Comparison of ENCODE assay signal across 8 cellular contexts in genomic region chr20:53611449-53611894, GRCh38. TPM values are rescaled to one million over a fixed set of nuclear protein-coding genes. Genes with fewer than 3 reads are reported as not detected.
DNase-seq lines count a peak whose midpoint lies in the region; ATAC-seq, FAIRE-seq and TF ChIP-seq lines count a peak whose summit lies in the region.

No MANE protein-coding gene starts in this region.

- H3K9me3 ChIP-seq in upper lobe of right lung, result no peaks in the 10 kb centered on the region
- H3K9me3 ChIP-seq in kidney (ENCODE audit: control insufficient read depth in 1 of 2, low read length in 2 of 2), result no peaks in the 10 kb centered on the region

- H3K27me3 ChIP-seq in kidney epithelial cell (ENCODE audit: control insufficient read depth, insufficient read depth, low read length), result no peaks in the 10 kb centered on the region
- peaks cover 5% of the 10 kb centered on the region for H3K27me3 ChIP-seq in upper lobe of right lung

- H3K4me3 Mint-ChIP-seq in activated CD8-positive, alpha-beta T cell treated with anti-CD3 and anti-CD28 coated beads for 36 hours, result no peak overlapping the region
- no peak overlapping the region for H3K4me3 Mint-ChIP-seq in activated CD8-positive, alpha-beta T cell treated with anti-CD3 and anti-CD28 coated beads, Interleukin-2, amount 10 ng/mL, durations not matched to agents 7 days and 5 days
- H3K4me3 Mint-ChIP-seq in activated naive CD8-positive, alpha-beta T cell, result no peak overlapping the region

- intact Hi-C loops in activated CD8-positive, alpha-beta T cell treated with anti-CD3 and anti-CD28 coated beads for 36 hours (cut with micrococcal nuclease), result no loop called here
- intact Hi-C loops in upper lobe of right lung (cut with DNase I), result no loop called here
- intact Hi-C loops in kidney (cut with DNase I), result no loop called here

- POLR2A ChIA-PET in activated CD8-positive, alpha-beta T cell treated with anti-CD3 and anti-CD28 coated beads for 36 hours (lab: Charles Lee), result interaction anchor here (0.6 to 3.8 kb wide), 4 partner anchors 11 to 238 kb away, joined by 3 to 21 read pairs (median 10); no protein-coding TSS in a partner anchor
- POLR2A ChIA-PET in activated CD8-positive, alpha-beta T cell treated with anti-CD3 and anti-CD28 coated beads, Interleukin-2, amount 10 ng/mL, durations not matched to agents 7 days and 5 days (lab: Charles Lee), result interaction anchor here (0.5 to 6.1 kb wide), 4 partner anchors 11 to 1180 kb away, joined by 3 to 66 read pairs (median 4); no protein-coding TSS in a partner anchor

- no peak for FAIRE-seq in kidney (lab: Jason Lieb, UNC)

- H3K36me3 ChIP-seq in kidney epithelial cell (ENCODE audit: control insufficient read depth, insufficient read depth, low read length), result no peaks in the 10 kb centered on the region
- H3K36me3 ChIP-seq in upper lobe of right lung, result no peaks in the 10 kb centered on the region
- no peaks in the 10 kb centered on the region for H3K36me3 ChIP-seq in kidney (ENCODE audit: control insufficient read depth in 1 of 2, insufficient read depth in 2 of 2, low read length in 2 of 2)

- ATAC-seq in activated CD8-positive, alpha-beta T cell treated with anti-CD3 and anti-CD28 coated beads for 36 hours, result no peak
- ATAC-seq in activated CD8-positive, alpha-beta T cell treated with anti-CD3 and anti-CD28 coated beads, Interleukin-2, amount 10 ng/mL, durations not matched to agents 7 days and 5 days, result no peak
- ATAC-seq in upper lobe of right lung (peak; percentile 75), HG03354 (IDR thresholded peaks at IDR 0.05; ENCODE audit: poor library complexity, severe bottlenecking, unreplicated experiment) (no peak)

- peak overlapping the region; percentile 7 for H3K27ac Mint-ChIP-seq in activated CD8-positive, alpha-beta T cell treated with anti-CD3 and anti-CD28 coated beads for 36 hours
- no peak overlapping the region for H3K27ac Mint-ChIP-seq in activated CD8-positive, alpha-beta T cell treated with anti-CD3 and anti-CD28 coated beads, Interleukin-2, amount 10 ng/mL, durations not matched to agents 7 days and 5 days
- H3K27ac Mint-ChIP-seq in activated naive CD8-positive, alpha-beta T cell, result peak overlapping the region; percentile 12

- H3K4me1 ChIP-seq in upper lobe of right lung (peaks cover 20% of the 10 kb centered on the region), kidney (ENCODE audit: control insufficient read depth in 1 of 2, insufficient read depth in 1 of 2, low read depth in 1 of 2, low read length in 2 of 2) (peaks cover 2 to 3% of the 10 kb centered on the region in 2 donors)

- H3K27me3 Mint-ChIP-seq in activated CD8-positive, alpha-beta T cell treated with anti-CD3 and anti-CD28 coated beads for 36 hours, result no peaks in the 10 kb centered on the region
- no peaks in the 10 kb centered on the region for H3K27me3 Mint-ChIP-seq in activated CD8-positive, alpha-beta T cell treated with anti-CD3 and anti-CD28 coated beads, Interleukin-2, amount 10 ng/mL, durations not matched to agents 7 days and 5 days (ENCODE audit: low read depth)
- no peaks in the 10 kb centered on the region for H3K27me3 Mint-ChIP-seq in activated naive CD8-positive, alpha-beta T cell

- peaks cover 32% of the 10 kb centered on the region for H3K4me1 Mint-ChIP-seq in activated CD8-positive, alpha-beta T cell treated with anti-CD3 and anti-CD28 coated beads for 36 hours (ENCODE audit: low read depth)
- peaks cover 51% of the 10 kb centered on the region for H3K4me1 Mint-ChIP-seq in activated CD8-positive, alpha-beta T cell treated with anti-CD3 and anti-CD28 coated beads, Interleukin-2, amount 10 ng/mL, durations not matched to agents 7 days and 5 days (ENCODE audit: low read depth)
- peaks cover 33% of the 10 kb centered on the region for H3K4me1 Mint-ChIP-seq in activated naive CD8-positive, alpha-beta T cell (ENCODE audit: low read depth)

- peaks cover 15% of the 10 kb centered on the region for H3K36me3 Mint-ChIP-seq in activated CD8-positive, alpha-beta T cell treated with anti-CD3 and anti-CD28 coated beads for 36 hours (ENCODE audit: low read depth)
- peaks cover 16% of the 10 kb centered on the region for H3K36me3 Mint-ChIP-seq in activated CD8-positive, alpha-beta T cell treated with anti-CD3 and anti-CD28 coated beads, Interleukin-2, amount 10 ng/mL, durations not matched to agents 7 days and 5 days (ENCODE audit: low read depth)
- H3K36me3 Mint-ChIP-seq in activated naive CD8-positive, alpha-beta T cell, result no peaks in the 10 kb centered on the region

- H3K4me3 ChIP-seq in kidney epithelial cell (ENCODE audit: low read depth, low read length) (no peak overlapping the region), upper lobe of right lung (no peak overlapping the region), kidney (ENCODE audit: low read length in 2 of 2) (no peak overlapping the region)

- no peak for DNase-seq in activated CD8-positive, alpha-beta T cell treated with anti-CD3 and anti-CD28 coated beads for 36 hours
- DNase-seq in activated CD8-positive, alpha-beta T cell treated with anti-CD3 and anti-CD28 coated beads, Interleukin-2, amount 10 ng/mL, durations not matched to agents 7 days and 5 days, result no peak
- DNase-seq in HT-29 (ENCODE audit: low spot score) (peak; percentile 58), kidney epithelial cell (ENCODE audit: low read depth) (peak; percentile 93), upper lobe of right lung (no peak), kidney (no peak)

- no peak overlapping the region for H3K9ac ChIP-seq in kidney (ENCODE audit: low read length in 2 of 2)

- CTCF ChIA-PET in activated CD8-positive, alpha-beta T cell treated with anti-CD3 and anti-CD28 coated beads for 36 hours (lab: Charles Lee), result interaction anchor here (1.7 to 2.6 kb wide), 3 partner anchors 14 to 50 kb away, joined by 6 to 10 read pairs (median 6); no protein-coding TSS in a partner anchor
- CTCF ChIA-PET in activated CD8-positive, alpha-beta T cell treated with anti-CD3 and anti-CD28 coated beads, Interleukin-2, amount 10 ng/mL, durations not matched to agents 7 days and 5 days (lab: Charles Lee), result interaction anchor here (0.6 to 5.6 kb wide), 4 partner anchors 11 to 44 kb away, joined by 3 to 56 read pairs (median 3); no protein-coding TSS in a partner anchor

- no peak for TF ChIP-seq CTCF in activated CD8-positive, alpha-beta T cell treated with anti-CD3 and anti-CD28 coated beads for 36 hours (IDR thresholded peaks at IDR 0.05)
- no peak for TF ChIP-seq CTCF in kidney epithelial cell (IDR thresholded peaks at IDR 0.05; ENCODE audit: insufficient read depth, low read length, poor library complexity, severe bottlenecking)
- TF ChIP-seq CTCF in upper lobe of right lung (IDR thresholded peaks at IDR 0.05), result no peak
- no peak for TF ChIP-seq CTCF in kidney (IDR thresholded peaks at IDR 0.05; ENCODE audit: borderline replicate concordance, extremely low read depth, insufficient read depth)

- no peaks in the 10 kb centered on the region for H3K9me3 Mint-ChIP-seq in activated CD8-positive, alpha-beta T cell treated with anti-CD3 and anti-CD28 coated beads for 36 hours
- H3K9me3 Mint-ChIP-seq in activated CD8-positive, alpha-beta T cell treated with anti-CD3 and anti-CD28 coated beads, Interleukin-2, amount 10 ng/mL, durations not matched to agents 7 days and 5 days (ENCODE audit: insufficient read depth), result no peaks in the 10 kb centered on the region
- H3K9me3 Mint-ChIP-seq in activated naive CD8-positive, alpha-beta T cell (ENCODE audit: low read depth), result no peaks in the 10 kb centered on the region

- peak overlapping the region; percentile 33 for H3K27ac ChIP-seq in upper lobe of right lung
- peak overlapping the region in 1 of 2 donors; percentile 11 for H3K27ac ChIP-seq in kidney (ENCODE audit: low read depth in 2 of 2, low read length in 2 of 2)

RNA-seq across cellular contexts. Expression of gene ZNF217, which starts 17.8 kb away (rescaled TPM):
- 10 to 100 TPM; 51.3 to 51.8 TPM for total RNA-seq in activated CD8-positive, alpha-beta T cell treated with anti-CD3 and anti-CD28 coated beads for 36 hours
- total RNA-seq in activated CD8-positive, alpha-beta T cell treated with anti-CD3 and anti-CD28 coated beads, Interleukin-2, amount 10 ng/mL, durations not matched to agents 7 days and 5 days, result 100 to 1,000 TPM; 104 to 113 TPM
- 16.9 and 19.2 TPM in 2 replicates for total RNA-seq in HT-29 (2014; rRNA removed; shearing (Covaris generic))
- total RNA-seq in kidney epithelial cell (40.0 and 40.8 TPM in 2 replicates), upper lobe of right lung (30.9 TPM), kidney (60.9 TPM)
- polyA plus RNA-seq in kidney (ENCODE audit: insufficient read depth, low read depth, low replicate concordance), result 5.0 TPM

Comparison
In these comparisons a context has a peak if more than half of its experiments do, and no peak if none do; other contexts are left out.
1. DNase-seq: peak in HT-29 (single experiment) and kidney epithelial cell (single experiment); none in activated CD8-positive, alpha-beta T cell treated with anti-CD3 and anti-CD28 coated beads for 36 hours (single experiment), activated CD8-positive, alpha-beta T cell treated with anti-CD3 and anti-CD28 coated beads, Interleukin-2, amount 10 ng/mL, durations not matched to agents 7 days and 5 days (single experiment), upper lobe of right lung (single experiment) and kidney (single experiment).